ENCODE assay signal across 17 cellular contexts in genomic region chr1:83129107-83129506, GRCh38.
"Had no signal": no experiment of that assay in that cellular context is flagged by ENCODE, and none has a peak within 500 bp of the region (broad histone marks: within the 10 kb centered on the region; RNA-seq: fewer than 3 reads in every experiment).

No MANE protein-coding gene starts in this region.

- H3K9me3 ChIP-seq: esophagus muscularis mucosa, gastroesophageal sphincter, heart right ventricle, lower lobe of right lung had no signal

- H3K36me3 ChIP-seq: esophagus muscularis mucosa, gastroesophageal sphincter, heart right ventricle, left lung, lower lobe of right lung had no signal

- H3K4me1 ChIP-seq: esophagus muscularis mucosa, foreskin keratinocyte, gastroesophageal sphincter, heart right ventricle, left lung, lower lobe of right lung had no signal

- H3K27ac ChIP-seq: coronary artery, dorsolateral prefrontal cortex, esophagus muscularis mucosa, foreskin keratinocyte, gastroesophageal sphincter, heart right ventricle, left lung, lower lobe of right lung had no signal

- H3K27me3 ChIP-seq: dorsolateral prefrontal cortex, esophagus muscularis mucosa, foreskin keratinocyte, gastroesophageal sphincter, heart right ventricle, left lung had no signal

- H3K4me3 ChIP-seq: coronary artery, dorsolateral prefrontal cortex, esophagus muscularis mucosa, gastroesophageal sphincter, heart right ventricle, left lung, lower lobe of right lung had no signal

- ATAC-seq: foreskin keratinocyte, gastroesophageal sphincter, heart right ventricle, left cardiac atrium, left lung, left ventricle myocardium superior, lower lobe of right lung had no signal

- DNase-seq: dermis blood vessel endothelial cell; dorsolateral prefrontal cortex; effector CD4-positive, alpha-beta T cell; effector memory CD4-positive, alpha-beta T cell; foreskin keratinocyte; glutamatergic neuron; head of caudate nucleus; heart right ventricle; hippocampal formation; left cardiac atrium; left lung; left ventricle myocardium superior; lower lobe of right lung; mesenchymal stem cell had no signal
